ENCODE assay signal across 9 cellular contexts in genomic region chr1:20358761-20359263, GRCh38.
DNase-seq lines count a peak whose midpoint lies in the region; ATAC-seq and TF ChIP-seq lines count a peak whose summit lies in the region.
"Had no signal": no experiment of that assay in that cellular context is flagged by ENCODE, and none has a peak within 500 bp of the region (broad histone marks: within the 10 kb centered on the region; RNA-seq: fewer than 3 reads in every experiment).

No MANE protein-coding gene starts in this region.

- H3K27ac Mint-ChIP-seq in mesothelial cell of epicardium, result no peak overlapping the region

- H3K27me3 Mint-ChIP-seq in mesothelial cell of epicardium (ENCODE audit: low read depth), result peaks cover 68% of the 10 kb centered on the region

- H3K9me3 Mint-ChIP-seq in mesothelial cell of epicardium, result no peaks in the 10 kb centered on the region
- H3K9me3 Mint-ChIP-seq: nephron had no signal

- in situ Hi-C loops in astrocyte of the spinal cord (cut with HindIII; ENCODE audit: low sequenced_read_pairs), result no loop called here

- H3K4me1 Mint-ChIP-seq in mesothelial cell of epicardium, result peaks cover 13% of the 10 kb centered on the region

- no peaks in the 10 kb centered on the region for H3K36me3 Mint-ChIP-seq in mesothelial cell of epicardium

- intact Hi-C loops in lower lobe of right lung (cut with DNase I), result no loop called here

- H3K27ac ChIP-seq in lower lobe of right lung, result no peak overlapping the region

- H3K4me3 ChIP-seq in astrocyte of the spinal cord (ENCODE audit: low read depth, low read length) (no peak overlapping the region), lower lobe of right lung (no peak overlapping the region)

- peak; percentile 76 to 80 for ATAC-seq in lower lobe of right lung
- ATAC-seq in HG02571 (IDR thresholded peaks at IDR 0.05; ENCODE audit: unreplicated experiment), result no peak
- ATAC-seq in GM18511 (IDR thresholded peaks at IDR 0.05; ENCODE audit: unreplicated experiment), result no peak

- no peaks in the 10 kb centered on the region for H3K9me3 ChIP-seq in lower lobe of right lung

- peaks cover 6% of the 10 kb centered on the region for H3K4me1 ChIP-seq in lower lobe of right lung

- no peak overlapping the region for H3K4me3 Mint-ChIP-seq in mesothelial cell of epicardium

- H3K36me3 ChIP-seq in lower lobe of right lung, result no peaks in the 10 kb centered on the region

- TF ChIP-seq CTCF in astrocyte of the spinal cord (IDR thresholded peaks at IDR 0.05; ENCODE audit: low read depth, low read length) (no peak), lower lobe of right lung (IDR thresholded peaks at IDR 0.05) (no peak), mesothelial cell of epicardium (IDR thresholded peaks at IDR 0.05; ENCODE audit: unreplicated experiment) (no peak)

- H3K27me3 ChIP-seq in lower lobe of right lung (ENCODE audit: low read depth), result peaks cover 18% of the 10 kb centered on the region

- peak; percentile 18 for DNase-seq in COLO829 (ENCODE audit: low spot score)
- peak; percentile 81 for DNase-seq in NCI-H1105 treated with DMSO at 0.1 percent for 48 hours (lab: John Stamatoyannopoulos, UW)
- DNase-seq in astrocyte of the spinal cord (ENCODE audit: low read depth, low spot score), result peak; percentile 20
- DNase-seq in lower lobe of right lung, result peak; percentile 63
- DNase-seq in mesothelial cell of epicardium (ENCODE audit: low spot score in 2 of 2, unreplicated experiment in 2 of 2), result no peak
- no peak for DNase-seq in kidney glomerular epithelial cell (lab: John Stamatoyannopoulos, UW)

Comparison
In these comparisons a context has a peak if more than half of its experiments do, and no peak if none do; other contexts are left out.
1. DNase-seq: peak in COLO829 (single experiment), NCI-H1105 treated with DMSO at 0.1 percent for 48 hours (single experiment), astrocyte of the spinal cord (single experiment) and lower lobe of right lung (single experiment); none in mesothelial cell of epicardium (0 of 2) and kidney glomerular epithelial cell (single experiment).
2. ATAC-seq: peak in lower lobe of right lung (2 of 2); none in HG02571 (single experiment) and GM18511 (single experiment).